Comparison of ENCODE assay signal across 24 cellular contexts in the genomic region with DNA sequence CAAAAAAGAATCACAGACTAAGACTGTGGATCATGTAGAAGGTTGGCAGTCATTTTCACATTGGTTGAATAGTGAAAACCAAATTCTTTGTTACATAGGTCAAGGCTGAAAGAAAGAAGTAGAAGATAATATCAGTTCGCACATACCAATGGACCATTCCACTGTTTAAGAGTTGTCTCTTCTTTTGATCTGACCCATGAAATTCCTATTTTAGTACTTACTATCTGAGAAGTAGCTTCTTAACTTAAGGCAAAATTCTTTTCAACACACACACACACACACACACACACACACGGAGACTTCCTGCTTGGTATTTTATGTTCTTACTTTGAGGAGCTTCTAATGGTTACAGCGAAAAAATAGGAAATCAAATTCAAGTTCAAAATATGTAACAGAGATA.
DNase-seq lines count a peak whose midpoint lies in the region; ATAC-seq, FAIRE-seq and TF ChIP-seq lines count a peak whose summit lies in the region.
"Had no signal": no experiment of that assay in that cellular context is flagged by ENCODE, and none has a peak within 500 bp of the region (broad histone marks: within the 10 kb centered on the region; RNA-seq: fewer than 3 reads in every experiment).

No MANE protein-coding gene starts in this region.

- CTCF ChIA-PET in Caco-2 (lab: Charles Lee) (no interaction called here), WTC11 (lab: Charles Lee) (interaction anchor here (1.4 kb wide), 1 partner anchor 68 kb away, joined by 3 read pairs; no protein-coding TSS in a partner anchor)

- no peak for TF ChIP-seq POLR2A in GM12891 (IDR thresholded peaks at IDR 0.05; ENCODE audit: low read depth, low read length)

- DNase-seq in Caco-2 (peak; percentile 53 to 56), WTC11 (ENCODE audit: low spot score) (no peak), islet precursor cell (peak; percentile 86), COR-L47 (lab: John Stamatoyannopoulos, UW) (no peak), D341Med (ENCODE audit: low spot score) (no peak), GM12891 (ENCODE audit: insufficient read length, low spot score) (no peak)
- DNase-seq: 8988T; AML-193; C1 segment of cervical spinal cord; CD8-positive, alpha-beta memory T cell; DMS79; H9; HFFc6; KBM-7; NCI-H1092; NCI-H1436; NCI-H1930; NCI-H2227 treated with DMSO at 0.1 percent for 48 hours; NCI-H510A treated with DMSO at 0.1 percent for 48 hours; NCI-H748 treated with DMSO at 0.1 percent for 48 hours; NK-92 treated with Interleukin-12 subunit alpha and Interleukin-12 subunit beta, amount 100 ng/mL, for 24 hours had no signal

- peak overlapping the region; percentile 18 for H2AFZ ChIP-seq in neuron (ENCODE audit: low read depth, low read length)

- no peak for ATAC-seq in WTC11
- no peak for ATAC-seq in HG02798 (IDR thresholded peaks at IDR 0.05; ENCODE audit: poor library complexity, unreplicated experiment)
- ATAC-seq: GM12878 had no signal

- H3K27ac Mint-ChIP-seq in Caco-2 (ENCODE audit: unreplicated experiment): peak overlapping the region; percentile 42
- H3K27ac Mint-ChIP-seq in WTC11: 0 out of 2 replicates have a peak overlapping the region, but pooled peaks have one; percentile 17
- H3K27ac Mint-ChIP-seq: CD8-positive, alpha-beta memory T cell; HFFc6 had no signal

- no peak for FAIRE-seq in GM12891 (lab: Jason Lieb, UNC)
- FAIRE-seq: GM12878 had no signal

- H3K4me3 Mint-ChIP-seq in Caco-2 (ENCODE audit: unreplicated experiment) (no peak overlapping the region), WTC11 (no peak overlapping the region)
- H3K4me3 Mint-ChIP-seq: CD8-positive, alpha-beta memory T cell; H9; HFFc6 had no signal

- POLR2A ChIA-PET in Caco-2 (lab: Charles Lee) (interaction anchor here (0.7 kb wide), 1 partner anchor 102 kb away, joined by 11 read pairs; no protein-coding TSS in a partner anchor), WTC11 (lab: Charles Lee) (no interaction called here)

- H3K27me3 Mint-ChIP-seq in Caco-2 (ENCODE audit: insufficient read depth, unreplicated experiment): no peaks in the 10 kb centered on the region
- no peaks in the 10 kb centered on the region for H3K27me3 Mint-ChIP-seq in WTC11 (ENCODE audit: low read depth)

- intact Hi-C loops in Caco-2 (cut with micrococcal nuclease; ENCODE audit: unreplicated experiment): no loop called here

- peaks cover 28% of the 10 kb centered on the region for H3K4me1 ChIP-seq in Caco-2
- H3K4me1 ChIP-seq in neuron (ENCODE audit: insufficient read depth, low read length): peaks cover 8% of the 10 kb centered on the region

- H3K4me3 ChIP-seq in Caco-2 (ENCODE audit: low read depth, low read length): no peak overlapping the region
- no peak overlapping the region for H3K4me3 ChIP-seq in neuron (ENCODE audit: low read length)
- H3K4me3 ChIP-seq: GM12878 had no signal

- H3K36me3 ChIP-seq in Caco-2 (ENCODE audit: control insufficient read depth, insufficient read depth, low read length) (no peaks in the 10 kb centered on the region), neuron (ENCODE audit: insufficient read depth, low read length) (no peaks in the 10 kb centered on the region)

- peaks cover 5% of the 10 kb centered on the region for H3K36me3 Mint-ChIP-seq in Caco-2 (ENCODE audit: insufficient read depth, unreplicated experiment)
- no peaks in the 10 kb centered on the region for H3K36me3 Mint-ChIP-seq in WTC11
- H3K36me3 Mint-ChIP-seq: CD8-positive, alpha-beta memory T cell had no signal

- H3K27me3 ChIP-seq in Caco-2 (replicated peaks; ENCODE audit: control insufficient read depth, insufficient read depth, low read length): no peaks in the 10 kb centered on the region
- no peaks in the 10 kb centered on the region for H3K27me3 ChIP-seq in neuron (ENCODE audit: insufficient read depth, low read length)

- TF ChIP-seq CTCF in Caco-2 (IDR thresholded peaks at IDR 0.05; ENCODE audit: insufficient read depth in 1 of 2, low read depth in 1 of 2, low read length in 1 of 2, severe bottlenecking in 1 of 2, unreplicated experiment in 1 of 2) (no peak), WTC11 (IDR thresholded peaks at IDR 0.05) (no peak)

- H3K9me3 Mint-ChIP-seq in Caco-2 (ENCODE audit: unreplicated experiment) (no peaks in the 10 kb centered on the region), WTC11 (no peaks in the 10 kb centered on the region)
- H3K9me3 Mint-ChIP-seq: H9 had no signal

- no TSS peak for BruUV-seq in Caco-2 (replicated peaks; lab: Mats Ljungman, UMichigan)

- H3K4me1 Mint-ChIP-seq in Caco-2 (ENCODE audit: low read depth, unreplicated experiment) (peaks cover 6% of the 10 kb centered on the region), WTC11 (peaks cover 7% of the 10 kb centered on the region; the same call in 1 of the 2 replicates)
- H3K4me1 Mint-ChIP-seq: CD8-positive, alpha-beta memory T cell had no signal

- no peaks in the 10 kb centered on the region for H3K9me3 ChIP-seq in Caco-2
- H3K9me3 ChIP-seq in neuron (ENCODE audit: low read length): no peaks in the 10 kb centered on the region

TF ChIP-seq in WTC11, 78 proteins besides CTCF, POLR2A, EP300 and RAD21 (continues in another document):
- TF ChIP-seq NR1H2 (CRISPR knock-in tag; IDR thresholded peaks at IDR 0.05): no peak
- TF ChIP-seq, protein P1, sequence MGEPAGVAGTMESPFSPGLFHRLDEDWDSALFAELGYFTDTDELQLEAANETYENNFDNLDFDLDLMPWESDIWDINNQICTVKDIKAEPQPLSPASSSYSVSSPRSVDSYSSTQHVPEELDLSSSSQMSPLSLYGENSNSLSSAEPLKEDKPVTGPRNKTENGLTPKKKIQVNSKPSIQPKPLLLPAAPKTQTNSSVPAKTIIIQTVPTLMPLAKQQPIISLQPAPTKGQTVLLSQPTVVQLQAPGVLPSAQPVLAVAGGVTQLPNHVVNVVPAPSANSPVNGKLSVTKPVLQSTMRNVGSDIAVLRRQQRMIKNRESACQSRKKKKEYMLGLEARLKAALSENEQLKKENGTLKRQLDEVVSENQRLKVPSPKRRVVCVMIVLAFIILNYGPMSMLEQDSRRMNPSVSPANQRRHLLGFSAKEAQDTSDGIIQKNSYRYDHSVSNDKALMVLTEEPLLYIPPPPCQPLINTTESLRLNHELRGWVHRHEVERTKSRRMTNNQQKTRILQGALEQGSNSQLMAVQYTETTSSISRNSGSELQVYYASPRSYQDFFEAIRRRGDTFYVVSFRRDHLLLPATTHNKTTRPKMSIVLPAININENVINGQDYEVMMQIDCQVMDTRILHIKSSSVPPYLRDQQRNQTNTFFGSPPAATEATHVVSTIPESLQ (CRISPR knock-in tag; IDR thresholded peaks at IDR 0.05): no peak
- no peak for TF ChIP-seq JAZF1 (CRISPR knock-in tag; IDR thresholded peaks at IDR 0.05)
- TF ChIP-seq GABPB1 (CRISPR knock-in tag; IDR thresholded peaks at IDR 0.05): no peak
- TF ChIP-seq, protein P2, sequence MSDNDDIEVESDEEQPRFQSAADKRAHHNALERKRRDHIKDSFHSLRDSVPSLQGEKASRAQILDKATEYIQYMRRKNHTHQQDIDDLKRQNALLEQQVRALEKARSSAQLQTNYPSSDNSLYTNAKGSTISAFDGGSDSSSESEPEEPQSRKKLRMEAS (CRISPR knock-in tag; IDR thresholded peaks at IDR 0.05): no peak
- TF ChIP-seq ESRRA (CRISPR knock-in tag; IDR thresholded peaks at IDR 0.05; ENCODE audit: borderline replicate concordance): no peak

TF ChIP-seq in GM12891, 5 proteins besides CTCF, POLR2A, EP300 and RAD21:
- no peak for TF ChIP-seq PAX5 (IDR thresholded peaks at IDR 0.05; ENCODE audit: insufficient read depth, low read length, severe bottlenecking)
- no peak for TF ChIP-seq POU2F2 (IDR thresholded peaks at IDR 0.05; ENCODE audit: low read depth, low read length)
- TF ChIP-seq POLR2AphosphoS5 (IDR thresholded peaks at IDR 0.05; ENCODE audit: low read depth, low read length): no peak
- no peak for TF ChIP-seq SPI1 (IDR thresholded peaks at IDR 0.05; ENCODE audit: low read depth, low read length)
- TF ChIP-seq TAF1 (IDR thresholded peaks at IDR 0.05; ENCODE audit: low read depth, low read length): no peak

Comparison
In these comparisons a context has a peak if more than half of its experiments do, and no peak if none do; other contexts are left out.
1. DNase-seq: peak in Caco-2 (2 of 2) and islet precursor cell (single experiment); none in WTC11 (single experiment), COR-L47 (single experiment), D341Med (single experiment) and GM12891 (single experiment).